In genomic region chr5:134101686-134102439, GRCh38 we compare ENCODE assay signal across 8 cellular contexts. TPM values are rescaled to one million over a fixed set of nuclear protein-coding genes. Genes with fewer than 3 reads are reported as not detected.
DNase-seq lines count a peak whose midpoint lies in the region; ATAC-seq, FAIRE-seq and TF ChIP-seq lines count a peak whose summit lies in the region.

No MANE protein-coding gene starts in this region.

- TF ChIP-seq CTCF in H1 (IDR thresholded peaks at IDR 0.05; ENCODE audit: control extremely low read depth in 1 of 3, insufficient read depth in 1 of 3, low read depth in 1 of 3, low read length in 3 of 3): peak in 2 of 3 experiments; percentile 86 to 87; a peak in 3 of 4 replicates

- 0 out of 7 replicates have a peak overlapping the region, but pooled peaks of 1 of the 4 experiments have one; percentile 10 for H3K9ac ChIP-seq in H1 (replicated peaks in 1 of 4; ENCODE audit: extremely low read depth in 1 of 4, low read depth in 3 of 4, low read length in 3 of 4)

- no peaks in the 10 kb centered on the region for H4K20me1 ChIP-seq in H1 (replicated peaks in 1 of 2; ENCODE audit: control insufficient read depth in 1 of 2, insufficient read depth in 2 of 2, low read length in 2 of 2)

- H3K14ac ChIP-seq in H1 (ENCODE audit: insufficient read length): no peak overlapping the region

- no peak overlapping the region for H2AK5ac ChIP-seq in H1 (ENCODE audit: low read depth, low read length)

- H3K27ac Mint-ChIP-seq in activated CD8-positive, alpha-beta T cell treated with anti-CD3 and anti-CD28 coated beads, Interleukin-2, amount 10 ng/mL, durations not matched to agents 7 days and 5 days: no peak overlapping the region
- H3K27ac Mint-ChIP-seq in naive B cell: peak overlapping the region in 2 of 6 donors; percentile 34 to 56
- peak overlapping the region; percentile 57 to 91 for H3K27ac Mint-ChIP-seq in stimulated activated naive CD8-positive, alpha-beta T cell treated with anti-CD3 and anti-CD28 coated beads, Interleukin-15, amount 100 ng/mL, for 72 hours

- no peak overlapping the region for H3K27ac ChIP-seq in H1 (ENCODE audit: low read depth, low read length)

- no peak overlapping the region for H3K56ac ChIP-seq in H1 (replicated peaks; ENCODE audit: insufficient read length, low read depth, low read length)

- H4K5ac ChIP-seq in H1 (ENCODE audit: insufficient read length, low read depth, low read length): no peak overlapping the region

- peak; percentile 64 to 72 for TF ChIP-seq RAD21 in H1 (IDR thresholded peaks at IDR 0.05 in 1 of 2, conservative IDR thresholded peaks at IDR 0.05 in 1 of 2; ENCODE audit: low read depth in 2 of 2, low read length in 2 of 2)

- no peaks in the 10 kb centered on the region for H3K79me2 ChIP-seq in H1 (ENCODE audit: control insufficient read depth in 1 of 2, insufficient read depth in 2 of 2, low read length in 2 of 2)

- H3K4me3 Mint-ChIP-seq in activated CD8-positive, alpha-beta T cell treated with anti-CD3 and anti-CD28 coated beads, Interleukin-2, amount 10 ng/mL, durations not matched to agents 7 days and 5 days: no peak overlapping the region
- H3K4me3 Mint-ChIP-seq in naive B cell: peak overlapping the region in 3 of 8 donors; percentile 16 to 44 (median 42)
- peak overlapping the region; percentile 46 to 74 for H3K4me3 Mint-ChIP-seq in stimulated activated naive CD8-positive, alpha-beta T cell treated with anti-CD3 and anti-CD28 coated beads, Interleukin-15, amount 100 ng/mL, for 72 hours

- H2BK120ac ChIP-seq in H1 (replicated peaks; ENCODE audit: low read depth, low read length): no peak overlapping the region

- H3K9me3 Mint-ChIP-seq in activated CD8-positive, alpha-beta T cell treated with anti-CD3 and anti-CD28 coated beads, Interleukin-2, amount 10 ng/mL, durations not matched to agents 7 days and 5 days (ENCODE audit: insufficient read depth): no peaks in the 10 kb centered on the region
- no peaks in the 10 kb centered on the region for H3K9me3 Mint-ChIP-seq in naive B cell
- no peaks in the 10 kb centered on the region for H3K9me3 Mint-ChIP-seq in stimulated activated naive CD8-positive, alpha-beta T cell treated with anti-CD3 and anti-CD28 coated beads, Interleukin-15, amount 100 ng/mL, for 72 hours

- DNase-seq in DMS53 (lab: John Stamatoyannopoulos, UW) (peak; percentile 56), DMS53 treated with DMSO at 0.1 percent for 48 hours (lab: John Stamatoyannopoulos, UW; ENCODE audit: unreplicated experiment) (no peak), NCI-H1694 treated with DMSO at 0.1 percent for 48 hours (lab: John Stamatoyannopoulos, UW) (peak; percentile 19), H1 (ENCODE audit: low read depth in 1 of 2, low spot score in 2 of 2) (peak in 1 of 2 experiments; percentile 97), naive B cell (peak; percentile 71), DMS153 (lab: John Stamatoyannopoulos, UW) (no peak)
- peak; percentile 83 for DNase-seq in activated CD8-positive, alpha-beta T cell treated with anti-CD3 and anti-CD28 coated beads, Interleukin-2, amount 10 ng/mL, durations not matched to agents 7 days and 5 days
- peak; percentile 79 to 83 for DNase-seq in stimulated activated naive CD8-positive, alpha-beta T cell treated with anti-CD3 and anti-CD28 coated beads, Interleukin-15, amount 100 ng/mL, for 72 hours

- H3K36me3 ChIP-seq in H1 (ENCODE audit: control insufficient read depth in 2 of 4, insufficient read depth in 4 of 4, low read length in 3 of 4): no peaks in the 10 kb centered on the region

- no peak overlapping the region for H2BK5ac ChIP-seq in H1 (ENCODE audit: low read depth, low read length)

- no peak for TF ChIP-seq POLR2A in H1 (IDR thresholded peaks at IDR 0.05; ENCODE audit: control extremely low read depth in 1 of 2, low read depth in 2 of 2, low read length in 2 of 2)

- peak overlapping the region in 1 of 2 experiments; percentile 47; a peak in 1 of 4 replicates for H3K4me2 ChIP-seq in H1 (ENCODE audit: insufficient read depth in 1 of 2, low read depth in 2 of 2, low read length in 2 of 2)

- CTCF ChIA-PET in activated CD8-positive, alpha-beta T cell treated with anti-CD3 and anti-CD28 coated beads, Interleukin-2, amount 10 ng/mL, durations not matched to agents 7 days and 5 days (lab: Charles Lee): interaction anchor here (0.7 to 4.4 kb wide), 14 partner anchors 15 to 75 kb away, joined by 3 to 111 read pairs (median 6); no protein-coding TSS in a partner anchor
- CTCF ChIA-PET in H1 (lab: Charles Lee; ENCODE audit: partially characterized antibody): interaction anchor here (0.8 to 7.8 kb wide), 16 partner anchors 10 to 207 kb away, joined by 3 to 84 read pairs (median 6); partner anchors contain the start of genes PPP2CA and TCF7

- H3K18ac ChIP-seq in H1 (ENCODE audit: extremely low read depth, low read length): peak overlapping the region; percentile 85

- H4K8ac ChIP-seq in H1 (ENCODE audit: extremely low read depth, insufficient read depth, low read length): no peak overlapping the region

- peak overlapping the region; percentile 95; the same call in 1 of the 2 replicates for H2BK12ac ChIP-seq in H1 (ENCODE audit: low read depth, low read length)

- no peaks in the 10 kb centered on the region for H3K79me1 ChIP-seq in H1 (ENCODE audit: low read depth, low read length)

- no peak overlapping the region for H2BK15ac ChIP-seq in H1 (ENCODE audit: low read length)

- H3K27me3 Mint-ChIP-seq in activated CD8-positive, alpha-beta T cell treated with anti-CD3 and anti-CD28 coated beads, Interleukin-2, amount 10 ng/mL, durations not matched to agents 7 days and 5 days (ENCODE audit: low read depth): no peaks in the 10 kb centered on the region
- H3K27me3 Mint-ChIP-seq in naive B cell: no peaks in the 10 kb centered on the region
- H3K27me3 Mint-ChIP-seq in stimulated activated naive CD8-positive, alpha-beta T cell treated with anti-CD3 and anti-CD28 coated beads, Interleukin-15, amount 100 ng/mL, for 72 hours: peaks cover 2% of the 10 kb centered on the region

- H2BK20ac ChIP-seq in H1 (ENCODE audit: low read length): peak overlapping the region; percentile 61; the same call in 1 of the 2 replicates

- no peak for FAIRE-seq in H1 (lab: Jason Lieb, UNC)

- peaks cover 87% of the 10 kb centered on the region for H3K4me1 Mint-ChIP-seq in activated CD8-positive, alpha-beta T cell treated with anti-CD3 and anti-CD28 coated beads, Interleukin-2, amount 10 ng/mL, durations not matched to agents 7 days and 5 days (ENCODE audit: low read depth)
- peaks cover 20 to 39% (median 32%) of the 10 kb centered on the region in 3 donors for H3K4me1 Mint-ChIP-seq in naive B cell
- H3K4me1 Mint-ChIP-seq in stimulated activated naive CD8-positive, alpha-beta T cell treated with anti-CD3 and anti-CD28 coated beads, Interleukin-15, amount 100 ng/mL, for 72 hours: peaks cover 99% of the 10 kb centered on the region

- 0 out of 3 replicates have a peak, but pooled peaks of 1 of the 2 experiments have one; percentile 21 for TF ChIP-seq EP300 in H1 (IDR thresholded peaks at IDR 0.05; ENCODE audit: borderline replicate concordance in 1 of 2, low read depth in 2 of 2, low read length in 2 of 2)

- POLR2A ChIA-PET in activated CD8-positive, alpha-beta T cell treated with anti-CD3 and anti-CD28 coated beads, Interleukin-2, amount 10 ng/mL, durations not matched to agents 7 days and 5 days (lab: Charles Lee): interaction anchor here (0.5 to 3.4 kb wide), 15 partner anchors 9 to 141 kb away, joined by 3 to 27 read pairs (median 7); partner anchors contain the start of genes SKP1 and TCF7
- POLR2A ChIA-PET in H1 (lab: Charles Lee; ENCODE audit: partially characterized antibody): interaction anchor here (0.6 to 2.2 kb wide), 8 partner anchors 10 to 307 kb away, joined by 3 to 7 read pairs (median 4); no protein-coding TSS in a partner anchor

- peak; percentile 53 for ATAC-seq in activated CD8-positive, alpha-beta T cell treated with anti-CD3 and anti-CD28 coated beads, Interleukin-2, amount 10 ng/mL, durations not matched to agents 7 days and 5 days
- ATAC-seq in naive B cell (ENCODE audit: low read depth in 2 of 2): peak; percentile 46 to 67
- ATAC-seq in stimulated activated naive CD8-positive, alpha-beta T cell treated with anti-CD3 and anti-CD28 coated beads, Interleukin-15, amount 100 ng/mL, for 72 hours: no peak

- no peak overlapping the region for H3K23ac ChIP-seq in H1 (ENCODE audit: insufficient read length)

- no peaks in the 10 kb centered on the region for H3K23me2 ChIP-seq in H1 (ENCODE audit: low read depth, low read length)

- no peaks in the 10 kb centered on the region for H3K9me3 ChIP-seq in H1 (ENCODE audit: insufficient read depth in 2 of 2, low read depth in 1 of 2, low read length in 1 of 2)

- H3K4ac ChIP-seq in H1 (replicated peaks; ENCODE audit: insufficient read length, low read depth, low read length): no peak overlapping the region

- H3K4me1 ChIP-seq in H1 (replicated peaks in 1 of 4; ENCODE audit: control insufficient read depth in 3 of 4, insufficient read depth in 4 of 4, low read length in 3 of 4): peaks cover 6 to 31% (median 23%) of the 10 kb centered on the region in 4 experiments

- no peak overlapping the region for H4K91ac ChIP-seq in H1 (replicated peaks; ENCODE audit: insufficient read length, low read length)

- no peak overlapping the region for H3K4me3 ChIP-seq in H1 (ENCODE audit: extremely low read depth in 1 of 4, insufficient read depth in 2 of 4, low read depth in 3 of 4, low read length in 4 of 4)

- no peak overlapping the region for H2AFZ ChIP-seq in H1 (ENCODE audit: low read length)

- no peaks in the 10 kb centered on the region for H3K36me3 Mint-ChIP-seq in activated CD8-positive, alpha-beta T cell treated with anti-CD3 and anti-CD28 coated beads, Interleukin-2, amount 10 ng/mL, durations not matched to agents 7 days and 5 days (ENCODE audit: low read depth)
- no peaks in the 10 kb centered on the region for H3K36me3 Mint-ChIP-seq in naive B cell

- peaks cover 2 to 22% (median 16%) of the 10 kb centered on the region in 4 experiments; a peak in 6 of 7 replicates for H3K27me3 ChIP-seq in H1 (replicated peaks in 1 of 4; ENCODE audit: control insufficient read depth in 3 of 4, extremely low read depth in 1 of 4, insufficient read depth in 3 of 4, low read length in 3 of 4)

- WGBS in H1 (ENCODE audit: extremely low coverage in 1 of 2, insufficient coverage in 1 of 2, insufficient read length in 1 of 2, insufficient replicate concordance in 2 of 2, low coverage in 1 of 2, low lambda C conversion rate in 2 of 2, missing lambda C conversion rate in 1 of 2), 2 experiments: 51% methylated on average over 16 of the region's 20 CpGs; no CpG with 5 or more reads in 1 of the 2 experiments

RNA-seq across cellular contexts. Expression of gene TCF7, which starts 12.6 kb away (rescaled TPM):
- total RNA-seq in activated CD8-positive, alpha-beta T cell treated with anti-CD3 and anti-CD28 coated beads, Interleukin-2, amount 10 ng/mL, durations not matched to agents 7 days and 5 days: 10 to 100 TPM; 93.4 to 97.8 TPM
- total RNA-seq in H1 (2021; fragmentation: NEBNext Ultra II Directional; extraction: Animal tissue kit (Norgen Biotek cat#: 25700)): 6.8 and 8.5 TPM in 2 replicates
- polyA plus RNA-seq in H1 (2011; rRNA removed) (4.7 and 5.7 TPM in 2 replicates), naive B cell (ENCODE audit: low read depth in 6 of 6) (1 to 10 TPM in 5 of 6 donors, under 1 TPM in 1; 0.34 to 3.7 (median 2.4) TPM)
- polyA plus RNA-seq in H1 (2011; cell fraction: cytosol; rRNA removed): 4.2 TPM
- polyA plus RNA-seq in H1 (2011; cell fraction: nucleus; rRNA removed): 10.6 TPM
- 6.8 to 10.4 TPM (median 8.2 TPM) in 4 replicates for polyA plus RNA-seq in H1 (2012, experiment 1 of 2)
- 4.8 TPM for polyA plus RNA-seq in H1 (2012, experiment 2 of 2)
- 6.7 TPM for polyA plus RNA-seq in H1 (2013, experiment 1 of 2)
- polyA plus RNA-seq in H1 (2013, experiment 2 of 2): 7.1 TPM
- 8.4 and 9.1 TPM in 2 replicates for polyA minus RNA-seq in H1 (2011; rRNA and poly(A)+ RNA removed)
- 8.4 TPM for polyA minus RNA-seq in H1 (2011; cell fraction: cytosol; rRNA and poly(A)+ RNA removed)
- 21.1 TPM for polyA minus RNA-seq in H1 (2011; cell fraction: nucleus; rRNA and poly(A)+ RNA removed)

Comparison
In these comparisons a context has a peak if more than half of its experiments do, and no peak if none do; other contexts are left out.
1. DNase-seq: peak in DMS53 (single experiment), NCI-H1694 treated with DMSO at 0.1 percent for 48 hours (single experiment), activated CD8-positive, alpha-beta T cell treated with anti-CD3 and anti-CD28 coated beads, Interleukin-2, amount 10 ng/mL, durations not matched to agents 7 days and 5 days (single experiment), naive B cell (single experiment) and stimulated activated naive CD8-positive, alpha-beta T cell treated with anti-CD3 and anti-CD28 coated beads, Interleukin-15, amount 100 ng/mL, for 72 hours (2 of 2); none in DMS53 treated with DMSO at 0.1 percent for 48 hours (single experiment) and DMS153 (single experiment).